In the genomic region with DNA sequence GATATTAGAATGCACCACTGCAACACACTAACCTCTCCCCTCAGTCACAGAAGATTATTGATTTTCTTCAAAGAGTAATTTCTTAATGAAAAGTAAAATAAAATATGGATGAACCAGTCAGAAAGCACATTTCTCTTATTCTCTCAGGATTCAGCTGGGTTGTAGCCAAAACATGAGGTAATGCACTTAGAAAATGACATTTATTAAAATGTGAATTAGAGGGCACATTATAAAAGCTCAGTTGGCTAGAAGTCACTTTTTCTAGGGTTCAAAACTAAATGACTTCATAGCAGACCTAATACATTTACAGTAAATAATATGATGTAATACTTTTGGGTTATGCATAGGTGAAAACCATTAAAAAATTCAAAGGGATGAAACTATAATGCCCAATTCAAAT, we compare ENCODE assay signal across 19 cellular contexts.
"Had no signal": no experiment of that assay in that cellular context is flagged by ENCODE, and none has a peak within 500 bp of the region (broad histone marks: within the 10 kb centered on the region; RNA-seq: fewer than 3 reads in every experiment).

No MANE protein-coding gene starts in this region.

- ATAC-seq: Panc1, PC-3 had no signal

- H3K27ac Mint-ChIP-seq: IgD-negative memory B cell had no signal

- H3K9me3 Mint-ChIP-seq: IgD-negative memory B cell had no signal

- DNase-seq: KBM-7, MV-4-11, NCI-H1048, NCI-H1105, NCI-H1417, NCI-H1436 treated with DMSO at 0.1 percent for 48 hours, NCI-H1694, NCI-H187 treated with DMSO at 0.1 percent for 48 hours, NCI-H2029 treated with DMSO at 0.1 percent for 48 hours, NCI-H2171 treated with DMSO at 0.1 percent for 48 hours, NCI-H345, NCI-H510A, NCI-H524 treated with DMSO at 0.1 percent for 48 hours, NCI-H82, PC-3, SHP77 had no signal

- H3K36me3 Mint-ChIP-seq: IgD-negative memory B cell had no signal

- H3K27ac ChIP-seq: RWPE1 had no signal

- H3K4me3 Mint-ChIP-seq: IgD-negative memory B cell had no signal
